ENCODE assay signal across 17 cellular contexts in the genomic region with DNA sequence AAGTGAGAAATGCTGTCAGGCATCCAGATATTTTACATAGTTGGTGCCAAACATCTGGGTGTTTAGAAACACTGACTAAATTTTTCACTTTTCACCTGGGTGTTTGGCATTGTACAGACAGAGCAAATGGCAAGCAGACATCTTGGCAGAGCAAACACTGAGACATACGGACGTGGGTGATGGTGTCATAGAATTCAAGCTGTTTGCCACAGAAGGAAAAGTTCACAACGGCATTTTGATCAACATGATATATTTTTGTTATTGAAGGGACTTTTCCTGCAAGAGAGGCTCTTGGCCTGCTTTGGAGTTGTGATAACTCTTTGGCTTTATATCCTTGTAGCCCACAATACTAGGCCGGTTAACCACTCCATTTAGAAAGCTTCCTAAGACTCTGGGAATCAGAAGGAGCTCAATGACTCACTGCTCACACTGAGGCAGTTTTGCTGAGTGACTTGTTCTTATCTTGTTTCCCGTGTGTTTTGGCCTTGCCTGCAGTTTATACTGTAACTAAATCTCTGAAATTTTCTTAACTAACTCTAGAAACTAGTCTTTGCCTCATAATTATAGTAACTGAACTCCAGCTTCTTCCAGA.
DNase-seq lines count a peak whose midpoint lies in the region; ATAC-seq, FAIRE-seq and TF ChIP-seq lines count a peak whose summit lies in the region.
"Had no signal": no experiment of that assay in that cellular context is flagged by ENCODE, and none has a peak within 500 bp of the region (broad histone marks: within the 10 kb centered on the region; RNA-seq: fewer than 3 reads in every experiment).

No MANE protein-coding gene starts in this region.

- no peak for DNase-seq in Right ventricle myocardium superior
- DNase-seq in cardiac septum (ENCODE audit: low spot score) = no peak
- peak; percentile 8 for DNase-seq in endothelial cell of umbilical vein (ENCODE audit: low read depth, low spot score)
- no peak for DNase-seq in left lung
- no peak for DNase-seq in foreskin melanocyte
- DNase-seq in iPS-NIHi11 (ENCODE audit: low spot score) = no peak
- no peak for DNase-seq in activated CD4-positive, alpha-beta T cell treated with anti-CD3 and anti-CD28 coated beads, Interleukin-2, amount 50 U/mL, for 48 hours
- DNase-seq: DMS79; NCI-H1417; stimulated activated CD4-positive, alpha-beta T cell treated with anti-CD3 and anti-CD28 coated beads, Interleukin-12 subunit alpha, Interleukin-12 subunit beta, amount 100 ng/mL, for 4 hours had no signal

- no peak overlapping the region for H3K9ac ChIP-seq in endothelial cell of umbilical vein (replicated peaks; ENCODE audit: extremely low read depth, insufficient read depth, low read length)

- H3K9me1 ChIP-seq in endothelial cell of umbilical vein (replicated peaks; ENCODE audit: control insufficient read depth, extremely low read depth, insufficient read depth, low read length) = no peaks in the 10 kb centered on the region

- TF ChIP-seq CTCF in endothelial cell of umbilical vein (IDR thresholded peaks at IDR 0.05; ENCODE audit: extremely low read depth in 1 of 2, insufficient read depth in 1 of 2, low read depth in 1 of 2, low read length in 2 of 2) = no peak
- TF ChIP-seq CTCF in left lung (IDR thresholded peaks at IDR 0.05) = no peak

- CTCF ChIA-PET in endothelial cell of umbilical vein (lab: Charles Lee) = no interaction called here

- H3K4me3 ChIP-seq in endothelial cell of umbilical vein (replicated peaks in 1 of 3; ENCODE audit: insufficient read depth in 1 of 3, low read depth in 1 of 3, low read length in 3 of 3) = no peak overlapping the region
- H3K4me3 ChIP-seq in left lung = no peak overlapping the region
- H3K4me3 ChIP-seq: HAP-1 had no signal

- H4K20me1 ChIP-seq in endothelial cell of umbilical vein (replicated peaks; ENCODE audit: control insufficient read depth, extremely low read depth, insufficient read depth, low read length) = no peaks in the 10 kb centered on the region

- TF ChIP-seq POLR2A in endothelial cell of umbilical vein (IDR thresholded peaks at IDR 0.05; ENCODE audit: low read depth, low read length) = no peak

- H3K4me1 ChIP-seq in endothelial cell of umbilical vein (ENCODE audit: control insufficient read depth, extremely low read depth, insufficient read depth, low read length) (no peaks in the 10 kb centered on the region), left lung (peaks cover 0 to 4% of the 10 kb centered on the region in 2 donors)
- H3K4me1 ChIP-seq: HAP-1 had no signal

- peaks cover 2% of the 10 kb centered on the region for H3K9me3 ChIP-seq in endothelial cell of umbilical vein (replicated peaks; ENCODE audit: control insufficient read depth, insufficient read depth, low read length)
- H3K9me3 ChIP-seq in left lung = peaks cover 0 to 8% of the 10 kb centered on the region in 2 donors
- H3K9me3 ChIP-seq: HAP-1 had no signal

- no TSS peak for BruUV-seq in endothelial cell of umbilical vein (replicated peaks; lab: Mats Ljungman, UMichigan)

- H2AFZ ChIP-seq in endothelial cell of umbilical vein (ENCODE audit: low read depth, low read length) = no peak overlapping the region

- no peak overlapping the region for H3K4me2 ChIP-seq in endothelial cell of umbilical vein (ENCODE audit: insufficient read depth, low read length)

- dilution Hi-C loops in endothelial cell of umbilical vein (cut with MboI; ENCODE audit: extremely low pct_ligation_motif_present, low sequenced_read_pairs) = no loop called here

- POLR2A ChIA-PET in endothelial cell of umbilical vein (lab: Charles Lee) = no interaction called here

- H3K36me3 ChIP-seq in endothelial cell of umbilical vein (ENCODE audit: control insufficient read depth in 2 of 2, extremely low read depth in 1 of 2, insufficient read depth in 2 of 2, low read length in 2 of 2) (no peaks in the 10 kb centered on the region), left lung (no peaks in the 10 kb centered on the region)
- H3K36me3 ChIP-seq: HAP-1 had no signal

- H3K27me3 ChIP-seq in endothelial cell of umbilical vein (ENCODE audit: control insufficient read depth in 2 of 2, insufficient read depth in 2 of 2, low read length in 2 of 2) = no peaks in the 10 kb centered on the region
- H3K27me3 ChIP-seq in left lung = no peaks in the 10 kb centered on the region

- no peak for FAIRE-seq in endothelial cell of umbilical vein (lab: Jason Lieb, UNC)
- FAIRE-seq: A204.1, GM12891, HTR-8/SVneo, keratinocyte had no signal

- peak; percentile 76 for ATAC-seq in Right ventricle myocardium superior (ENCODE audit: poor library complexity)
- ATAC-seq in left lung = peak; percentile 60
- no peak for ATAC-seq in GM21529 (IDR thresholded peaks at IDR 0.05; ENCODE audit: unreplicated experiment)
- ATAC-seq: natural killer cell treated with Interleukin-12 subunit alpha and Interleukin-12 subunit beta and Interleukin-15 and Interleukin-18, amount 100 ng/mL, for 72 hours had no signal

- intact Hi-C loops in Right ventricle myocardium superior (cut with DNase I) = no loop called here
- intact Hi-C loops in cardiac septum (cut with DNase I) = no loop called here
- intact Hi-C loops in endothelial cell of umbilical vein (cut with micrococcal nuclease) = no loop called here
- intact Hi-C loops in left lung (cut with DNase I) = no loop called here

- no peaks in the 10 kb centered on the region for H3K79me2 ChIP-seq in endothelial cell of umbilical vein (ENCODE audit: control insufficient read depth, insufficient read depth, low read length)

- H3K27ac ChIP-seq in endothelial cell of umbilical vein (ENCODE audit: insufficient read depth, low read depth, low read length) (no peak overlapping the region), left lung (peak overlapping the region in 1 of 2 donors; percentile 41)

TF ChIP-seq in endothelial cell of umbilical vein, 7 proteins besides CTCF, POLR2A, EP300 and RAD21:
- TF ChIP-seq POLR2AphosphoS5 (IDR thresholded peaks at IDR 0.05; ENCODE audit: insufficient read depth, low read depth, low read length) = no peak
- TF ChIP-seq FOS (IDR thresholded peaks at IDR 0.05; ENCODE audit: borderline replicate concordance, insufficient read depth, low read length) = no peak
- TF ChIP-seq MYC (IDR thresholded peaks at IDR 0.05; ENCODE audit: low read depth, low read length) = no peak
- no peak for TF ChIP-seq EZH2 (IDR thresholded peaks at IDR 0.05; ENCODE audit: borderline replicate concordance, low read depth, low read length, severe bottlenecking)
- TF ChIP-seq GATA2 (IDR thresholded peaks at IDR 0.05; ENCODE audit: insufficient read depth, insufficient read length, low read depth, low read length) = no peak
- TF ChIP-seq, protein P1, sequence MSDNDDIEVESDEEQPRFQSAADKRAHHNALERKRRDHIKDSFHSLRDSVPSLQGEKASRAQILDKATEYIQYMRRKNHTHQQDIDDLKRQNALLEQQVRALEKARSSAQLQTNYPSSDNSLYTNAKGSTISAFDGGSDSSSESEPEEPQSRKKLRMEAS (IDR thresholded peaks at IDR 0.05; ENCODE audit: insufficient read depth, insufficient read length) = no peak
- TF ChIP-seq JUN (IDR thresholded peaks at IDR 0.05; ENCODE audit: borderline replicate concordance, insufficient read depth, insufficient read length, low read depth) = no peak
